15 cellular contexts compared by ENCODE assay signal in the genomic region with DNA sequence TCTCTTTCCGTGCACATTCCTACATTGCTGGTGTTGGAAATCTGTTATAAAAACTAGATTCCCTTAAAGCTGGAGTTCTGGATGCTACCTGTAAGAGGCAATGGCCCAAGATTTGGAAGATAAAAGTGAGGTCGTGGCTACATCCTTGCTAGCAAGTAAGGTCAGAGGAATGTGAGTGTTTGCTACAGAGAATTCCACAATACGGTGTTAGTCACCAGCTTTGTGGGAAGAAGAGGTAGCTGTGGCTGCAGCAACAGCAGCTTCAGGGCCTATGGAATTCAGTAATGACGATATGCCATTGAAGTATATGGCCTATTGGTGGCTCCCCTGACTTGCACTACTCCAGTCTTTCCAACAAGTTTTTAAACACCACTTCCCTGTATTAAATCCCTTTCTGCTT.
A peak's percentile ranks its signal among the peaks of the same experiment; 100 is the strongest.
DNase-seq lines count a peak whose midpoint lies in the region; ATAC-seq, FAIRE-seq and TF ChIP-seq lines count a peak whose summit lies in the region.
"Had no signal": no experiment of that assay in that cellular context is flagged by ENCODE, and none has a peak within 500 bp of the region (broad histone marks: within the 10 kb centered on the region; RNA-seq: fewer than 3 reads in every experiment).

No MANE protein-coding gene starts in this region.

- H3K9ac ChIP-seq in mammary epithelial cell (ENCODE audit: insufficient read depth, low read length) (no peak overlapping the region), neural progenitor cell (no peak overlapping the region)

- H3K27me3 ChIP-seq in mammary epithelial cell (ENCODE audit: insufficient read depth, low read length) (peaks cover 5% of the 10 kb centered on the region), neural progenitor cell (no peaks in the 10 kb centered on the region)
- H3K27me3 ChIP-seq: tibial artery had no signal

- peak; percentile 99 for FAIRE-seq in HTR-8/SVneo (lab: Jason Lieb, UNC)

- no peaks in the 10 kb centered on the region for H3K27me3 Mint-ChIP-seq in neural progenitor cell (ENCODE audit: insufficient read depth, low read depth)
- H3K27me3 Mint-ChIP-seq: T-helper 17 cell had no signal

- no peak overlapping the region for H3K4me3 Mint-ChIP-seq in neural progenitor cell
- H3K4me3 Mint-ChIP-seq: brain, T-helper 17 cell had no signal

- peak; percentile 20; the same call in 1 of the 2 replicates for TF ChIP-seq CTCF in AG10803 (conservative IDR thresholded peaks at IDR 0.05; ENCODE audit: low read length)
- TF ChIP-seq CTCF in mammary epithelial cell (conservative IDR thresholded peaks at IDR 0.05 in 1 of 2, IDR thresholded peaks at IDR 0.05 in 1 of 2; ENCODE audit: extremely low read depth in 1 of 2, insufficient read depth in 1 of 2, low read depth in 1 of 2, low read length in 2 of 2) = no peak
- TF ChIP-seq CTCF in neural progenitor cell (IDR thresholded peaks at IDR 0.05) = no peak

- CTCF ChIA-PET in mammary epithelial cell (lab: Charles Lee; ENCODE audit: low non-redundant PET) = no interaction called here

- peaks cover 12% of the 10 kb centered on the region for H3K9me3 Mint-ChIP-seq in neural progenitor cell

- DNase-seq in AG10803 (ENCODE audit: low read depth) = peak; percentile 86
- DNase-seq in HTR-8/SVneo (ENCODE audit: insufficient read length, low spot score) = peak; percentile 44
- DNase-seq in mammary epithelial cell = peak; percentile 57
- DNase-seq in islet precursor cell = peak; percentile 88
- no peak for DNase-seq in activated T-cell treated with anti-CD3 and anti-CD28 coated beads, Interleukin-2, amount 50 U/mL, for 48 hours
- no peak for DNase-seq in neural progenitor cell (ENCODE audit: low spot score)
- DNase-seq: BE2C; effector CD8-positive, alpha-beta T cell; NCI-H524; T-helper 17 cell; tibial artery had no signal

- peaks cover 3% of the 10 kb centered on the region for H3K36me3 Mint-ChIP-seq in neural progenitor cell

- H4K20me1 ChIP-seq in mammary epithelial cell (ENCODE audit: insufficient read depth, low read length) = no peaks in the 10 kb centered on the region
- no peaks in the 10 kb centered on the region for H4K20me1 ChIP-seq in neural progenitor cell (ENCODE audit: low read depth)

- H3K27ac ChIP-seq in mammary epithelial cell (ENCODE audit: insufficient read depth, low read depth, low read length) (no peak overlapping the region), neural progenitor cell (no peak overlapping the region)
- H3K27ac ChIP-seq: tibial artery had no signal

- no peaks in the 10 kb centered on the region for H3K79me2 ChIP-seq in mammary epithelial cell (ENCODE audit: insufficient read depth, low read length)
- H3K79me2 ChIP-seq in neural progenitor cell (ENCODE audit: low read depth) = no peaks in the 10 kb centered on the region

- H3K4me3 ChIP-seq in AG10803 (ENCODE audit: low read length) = no peak overlapping the region
- no peak overlapping the region for H3K4me3 ChIP-seq in mammary epithelial cell (replicated peaks in 1 of 3; ENCODE audit: insufficient read depth in 1 of 3, low read depth in 2 of 3, low read length in 3 of 3)
- no peak overlapping the region for H3K4me3 ChIP-seq in neural progenitor cell
- H3K4me3 ChIP-seq: tibial artery had no signal

- intact Hi-C loops in mammary epithelial cell (cut with micrococcal nuclease) = no loop called here

- H3F3A ChIP-seq in neural progenitor cell (ENCODE audit: low read depth) = no peaks in the 10 kb centered on the region

- dilution Hi-C loops in mammary epithelial cell (cut with HindIII; ENCODE audit: low sequenced_read_pairs) = no loop called here

- in situ Hi-C loops in mammary epithelial cell (cut with MboI; ENCODE audit: low sequenced_read_pairs in 2 of 2) = no loop called here

- H3K4me1 ChIP-seq in mammary epithelial cell (ENCODE audit: insufficient read depth, low read length) (no peaks in the 10 kb centered on the region), neural progenitor cell (no peaks in the 10 kb centered on the region)
- H3K4me1 ChIP-seq: BE2C had no signal

- H3K27ac Mint-ChIP-seq in neural progenitor cell = no peak overlapping the region
- H3K27ac Mint-ChIP-seq: brain, T-helper 17 cell had no signal

- no peaks in the 10 kb centered on the region for H3K4me1 Mint-ChIP-seq in neural progenitor cell
- H3K4me1 Mint-ChIP-seq: T-helper 17 cell had no signal

- ATAC-seq in HG02884 (IDR thresholded peaks at IDR 0.05; ENCODE audit: unreplicated experiment) (no peak), HG02840 (IDR thresholded peaks at IDR 0.05; ENCODE audit: low FRiP score, unreplicated experiment) (no peak)
- ATAC-seq: Panc1, T-helper 17 cell had no signal

- no peak overlapping the region for H2AFZ ChIP-seq in mammary epithelial cell (ENCODE audit: low read depth, low read length)
- no peak overlapping the region for H2AFZ ChIP-seq in neural progenitor cell (replicated peaks)

- 31% methylated on average over 4 of the region's 4 CpGs for WGBS in mammary epithelial cell (ENCODE audit: low coverage, missing lambda C conversion rate)

- H3K36me3 ChIP-seq in mammary epithelial cell (ENCODE audit: insufficient read depth, low read length) (no peaks in the 10 kb centered on the region), neural progenitor cell (no peaks in the 10 kb centered on the region)
- H3K36me3 ChIP-seq: BE2C, tibial artery had no signal

- H3K9me3 ChIP-seq in mammary epithelial cell (replicated peaks; ENCODE audit: insufficient read depth, low read length) (no peaks in the 10 kb centered on the region), neural progenitor cell (ENCODE audit: low read depth) (no peaks in the 10 kb centered on the region)
- H3K9me3 ChIP-seq: BE2C, tibial artery had no signal

- no TSS peak for BruUV-seq in mammary epithelial cell (replicated peaks; lab: Mats Ljungman, UMichigan)

- no peak overlapping the region for H3K4me2 ChIP-seq in mammary epithelial cell (ENCODE audit: insufficient read depth, low read depth, low read length)
- no peak overlapping the region for H3K4me2 ChIP-seq in neural progenitor cell

Comparison
In these comparisons a context has a peak if more than half of its experiments do, and no peak if none do; other contexts are left out.
1. DNase-seq: peak in AG10803 (single experiment), HTR-8/SVneo (single experiment), mammary epithelial cell (single experiment) and islet precursor cell (single experiment); none in activated T-cell treated with anti-CD3 and anti-CD28 coated beads, Interleukin-2, amount 50 U/mL, for 48 hours (0 of 2) and neural progenitor cell (single experiment).